13 cellular contexts compared by ENCODE assay signal in genomic region chr16:75080205-75081029, GRCh38. TPM values are rescaled to one million over a fixed set of nuclear protein-coding genes. Genes with fewer than 3 reads are reported as not detected.
DNase-seq lines count a peak whose midpoint lies in the region; ATAC-seq, FAIRE-seq and TF ChIP-seq lines count a peak whose summit lies in the region.
"Had no signal": no experiment of that assay in that cellular context is flagged by ENCODE, and none has a peak within 500 bp of the region (broad histone marks: within the 10 kb centered on the region; RNA-seq: fewer than 3 reads in every experiment).

No MANE protein-coding gene starts in this region.

- H4K20me1 ChIP-seq in K562 (replicated peaks; ENCODE audit: control insufficient read depth, insufficient read depth, low read length): no peaks in the 10 kb centered on the region

- H3K36me3 ChIP-seq in K562 (ENCODE audit: control insufficient read depth, insufficient read depth, low read length) (peaks cover 12% of the 10 kb centered on the region; the same call in 2 of the 3 replicates), sigmoid colon (no peaks in the 10 kb centered on the region)
- H3K36me3 ChIP-seq: HAP-1 had no signal

- 80% methylated on average over 6 of the region's 8 CpGs for WGBS in K562 (ENCODE audit: insufficient coverage, low coverage, missing lambda C conversion rate)
- WGBS in sigmoid colon, 2 donors: 93% methylated on average over 8 of the region's 8 CpGs

- intact Hi-C loops in K562 (cut with micrococcal nuclease): no loop called here
- intact Hi-C loops in sigmoid colon (cut with DNase I): no loop called here

- DNase-seq in Daoy (ENCODE audit: low read depth) (peak; percentile 26), LHCN-M2 (ENCODE audit: low read depth) (peak; percentile 54), K562 (ENCODE audit: extremely low read depth in 1 of 4, low spot score in 3 of 4) (no peak), kidney glomerular epithelial cell (lab: John Stamatoyannopoulos, UW) (peak; percentile 19), sigmoid colon (no peak)
- no peak for DNase-seq in stimulated activated naive B cell treated with anti-CD40 and anti-IgM and Interleukin-4, amounts not matched to agents 10 μg/mL and 1 μg/mL and 100 μg/mL, for 72 hours
- DNase-seq: effector memory CD8-positive, alpha-beta T cell; NCI-H1417 treated with DMSO at 0.1 percent for 48 hours; stimulated activated CD8-positive, alpha-beta memory T cell treated with anti-CD3 and anti-CD28 coated beads, Interleukin-4, amount 100 ng/mL, for 48 hours had no signal

- H3K9me1 ChIP-seq in K562 (ENCODE audit: control insufficient read depth, insufficient read depth, low read length): no peaks in the 10 kb centered on the region

- no peak overlapping the region for H3K4me2 ChIP-seq in K562 (ENCODE audit: insufficient read depth, low read length)

- H3K27ac ChIP-seq in K562 (ENCODE audit: extremely low read depth, low read depth, low read length) (no peak overlapping the region), sigmoid colon (no peak overlapping the region)

- no TSS peak for BruUV-seq in K562 (replicated peaks; lab: Mats Ljungman, UMichigan)

- H3K27me3 Mint-ChIP-seq in stimulated activated naive B cell treated with anti-CD40 and anti-IgM and Interleukin-4, amounts not matched to agents 10 μg/mL and 1 μg/mL and 100 μg/mL, for 72 hours: peaks cover 53 to 73% of the 10 kb centered on the region in 2 donors

- peaks cover 0 to under 1% of the 10 kb centered on the region in 2 donors for H3K9me3 Mint-ChIP-seq in stimulated activated naive B cell treated with anti-CD40 and anti-IgM and Interleukin-4, amounts not matched to agents 10 μg/mL and 1 μg/mL and 100 μg/mL, for 72 hours
- H3K9me3 Mint-ChIP-seq: effector memory CD8-positive, alpha-beta T cell had no signal

- no peak for FAIRE-seq in K562 (lab: Jason Lieb, UNC)
- FAIRE-seq: GM12878 had no signal

- TF ChIP-seq RAD21 in K562 (CRISPR knock-in tag; conservative IDR thresholded peaks at IDR 0.05 in 1 of 2, IDR thresholded peaks at IDR 0.05 in 1 of 2): no peak

- no peak overlapping the region for H2AFZ ChIP-seq in K562 (ENCODE audit: low read depth, low read length)

- H3K27ac Mint-ChIP-seq in stimulated activated naive B cell treated with anti-CD40 and anti-IgM and Interleukin-4, amounts not matched to agents 10 μg/mL and 1 μg/mL and 100 μg/mL, for 72 hours: no peak overlapping the region

- TF ChIP-seq CTCF in K562 (IDR thresholded peaks at IDR 0.05 in 2 of 3, conservative IDR thresholded peaks at IDR 0.05 in 1 of 3; ENCODE audit: insufficient read depth in 2 of 3, low read depth in 1 of 3, low read length in 3 of 3) (no peak), sigmoid colon (IDR thresholded peaks at IDR 0.05) (no peak)

- H3K4me3 Mint-ChIP-seq in stimulated activated naive B cell treated with anti-CD40 and anti-IgM and Interleukin-4, amounts not matched to agents 10 μg/mL and 1 μg/mL and 100 μg/mL, for 72 hours: no peak overlapping the region
- H3K4me3 Mint-ChIP-seq: effector memory CD8-positive, alpha-beta T cell had no signal

- TF ChIP-seq POLR2A in K562 (conservative IDR thresholded peaks at IDR 0.05): no peak
- no peak for TF ChIP-seq POLR2A in sigmoid colon (IDR thresholded peaks at IDR 0.05)

- no peaks in the 10 kb centered on the region for H3K36me3 Mint-ChIP-seq in stimulated activated naive B cell treated with anti-CD40 and anti-IgM and Interleukin-4, amounts not matched to agents 10 μg/mL and 1 μg/mL and 100 μg/mL, for 72 hours

- CTCF ChIA-PET in K562 (lab: Yijun Ruan, JAX; ENCODE audit: low intra/inter-chr PET ratio): no interaction called here

- TF ChIP-seq EP300 in K562 (IDR thresholded peaks at IDR 0.05; ENCODE audit: low read length) (no peak), sigmoid colon (IDR thresholded peaks at IDR 0.05) (no peak)

- H3K79me2 ChIP-seq in K562 (ENCODE audit: control insufficient read depth, insufficient read depth, low read length): peaks cover 88% of the 10 kb centered on the region

- H3K4me1 Mint-ChIP-seq in stimulated activated naive B cell treated with anti-CD40 and anti-IgM and Interleukin-4, amounts not matched to agents 10 μg/mL and 1 μg/mL and 100 μg/mL, for 72 hours: peaks cover 21 to 36% of the 10 kb centered on the region in 2 donors

- H3K4me3 ChIP-seq in K562 (no peak overlapping the region), sigmoid colon (no peak overlapping the region)
- H3K4me3 ChIP-seq: GM12878, HAP-1 had no signal

- POLR2A ChIA-PET in K562 (lab: Yijun Ruan, JAX): interaction anchor here (0.7 kb wide), 2 partner anchors 12 to 55 kb away, joined by 3 to 4 read pairs; no protein-coding TSS in a partner anchor

- peaks cover 20 to 49% of the 10 kb centered on the region in 2 experiments for H3K4me1 ChIP-seq in K562 (replicated peaks in 1 of 2; ENCODE audit: control insufficient read depth in 2 of 2, insufficient read depth in 2 of 2, low read length in 2 of 2)
- H3K4me1 ChIP-seq in sigmoid colon: peaks cover 0 to 60% (median 57%) of the 10 kb centered on the region in 4 donors
- H3K4me1 ChIP-seq: HAP-1 had no signal

- H3K9ac ChIP-seq in K562 (ENCODE audit: insufficient read depth in 1 of 2, low read depth in 2 of 2, low read length in 2 of 2): no peak overlapping the region

- in situ Hi-C loops in K562 (cut with MboI): no loop called here

- no peaks in the 10 kb centered on the region for H3K27me3 ChIP-seq in K562 (ENCODE audit: control insufficient read depth in 2 of 2, insufficient read depth in 2 of 2, low read length in 2 of 2)
- H3K27me3 ChIP-seq in sigmoid colon: no peaks in the 10 kb centered on the region

- H3K9me3 ChIP-seq in K562 (replicated peaks; ENCODE audit: control insufficient read depth, insufficient read depth, low read depth, low read length) (no peaks in the 10 kb centered on the region), sigmoid colon (no peaks in the 10 kb centered on the region)
- H3K9me3 ChIP-seq: HAP-1 had no signal

- ATAC-seq in K562 (no peak), HG03196 (IDR thresholded peaks at IDR 0.05; ENCODE audit: unreplicated experiment) (no peak), HG03280 (IDR thresholded peaks at IDR 0.05; ENCODE audit: unreplicated experiment) (no peak)
- ATAC-seq in stimulated activated naive B cell treated with anti-CD40 and anti-IgM and Interleukin-4, amounts not matched to agents 10 μg/mL and 1 μg/mL and 100 μg/mL, for 72 hours (replicated peaks): no peak
- ATAC-seq: effector memory CD8-positive, alpha-beta T cell had no signal

TF ChIP-seq in K562, 482 proteins besides CTCF, POLR2A, EP300 and RAD21:
- TF ChIP-seq, protein P1, sequence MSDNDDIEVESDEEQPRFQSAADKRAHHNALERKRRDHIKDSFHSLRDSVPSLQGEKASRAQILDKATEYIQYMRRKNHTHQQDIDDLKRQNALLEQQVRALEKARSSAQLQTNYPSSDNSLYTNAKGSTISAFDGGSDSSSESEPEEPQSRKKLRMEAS (CRISPR knock-in tag; IDR thresholded peaks at IDR 0.05): 0 out of 2 replicates have a peak, but pooled peaks have one; percentile 12
- no peak for TF ChIP-seq YY1 (IDR thresholded peaks at IDR 0.05; ENCODE audit: borderline replicate concordance in 1 of 3, control insufficient read depth in 1 of 3, extremely low read depth in 1 of 3, insufficient read depth in 3 of 3, insufficient read length in 1 of 3, insufficient replicate concordance in 2 of 3, low read depth in 1 of 3, low read length in 2 of 3)

RNA-seq across cellular contexts. Expression of gene LDHD, which starts 36.2 kb away (rescaled TPM):
- total RNA-seq in Daoy (2014; rRNA removed; shearing (Covaris generic)): not detected in 2 replicates
- total RNA-seq in LHCN-M2 (2014; rRNA removed) (0.11 TPM in 1 of 2 replicates, not detected in the other), K562 (2014; rRNA removed) (0.33 and 0.73 TPM in 2 replicates), K562 (2014; rRNA removed; fragmentation: Illumina TruSeq; extraction: Trizol) (not detected in 2 replicates), K562 (2015; rRNA removed; fragmentation: Illumina TruSeq; extraction: Trizol) (0.19 and 0.40 TPM in 2 replicates), K562 (2021) (0.69 and 0.83 TPM in 2 replicates), sigmoid colon (1 to 10 TPM; 2.5 to 7.6 (median 7.3) TPM)
- polyA plus RNA-seq in LHCN-M2 (2012): 0.13 TPM
- 0.48 and 1.4 TPM in 2 replicates for total RNA-seq in K562 (2011; cell fraction: chromatin; rRNA removed; ENCODE audit: low replicate concordance)
- total RNA-seq in K562 (2011; cell fraction: nucleolus; rRNA removed): 1.7 and 3.0 TPM in 2 replicates
- 1.1 and 1.5 TPM in 2 replicates for total RNA-seq in K562 (2011; cell fraction: nucleoplasm; rRNA removed)
- polyA plus RNA-seq in K562 (2011; rRNA removed) (0.08 and 0.33 TPM in 2 replicates), K562 (2014; fragmentation: Illumina TruSeq; extraction: Trizol) (0.19 and 0.25 TPM in 2 replicates), K562 (2014; fragmentation: Nextera tagmentation; extraction: Ambion mirVana) (not detected), K562 (2014; rRNA removed) (0.39 and 0.86 TPM in 2 replicates), sigmoid colon (100 to 1,000 TPM in 1 of 3 donors, 10 to 100 TPM in 2; 66.1 to 114 (median 78.0) TPM)
- 0.21 and 1.0 TPM in 2 replicates for polyA plus RNA-seq in K562 (2011; cell fraction: cytosol; rRNA removed)
- polyA plus RNA-seq in K562 (2011; cell fraction: nucleus; rRNA removed): 0.42 and 2.2 TPM in 2 replicates
- 0.61 and 0.93 TPM in 2 replicates for polyA plus RNA-seq in K562 (2012)
- 0.21 TPM in 1 of 2 replicates, not detected in the other for polyA minus RNA-seq in K562 (2011; rRNA and poly(A)+ RNA removed)
- polyA minus RNA-seq in K562 (2011; cell fraction: cytosol; rRNA and poly(A)+ RNA removed): not detected in 2 replicates
- 0.44 and 1.1 TPM in 2 replicates for polyA minus RNA-seq in K562 (2011; cell fraction: nucleus; rRNA and poly(A)+ RNA removed)

Comparison
In these comparisons a context has a peak if more than half of its experiments do, and no peak if none do; other contexts are left out.
1. DNase-seq: peak in Daoy (single experiment), LHCN-M2 (single experiment) and kidney glomerular epithelial cell (single experiment); none in K562 (0 of 4), stimulated activated naive B cell treated with anti-CD40 and anti-IgM and Interleukin-4, amounts not matched to agents 10 μg/mL and 1 μg/mL and 100 μg/mL, for 72 hours (single experiment) and sigmoid colon (single experiment).